Comparison of ENCODE assay signal across 8 cellular contexts in the genomic region with DNA sequence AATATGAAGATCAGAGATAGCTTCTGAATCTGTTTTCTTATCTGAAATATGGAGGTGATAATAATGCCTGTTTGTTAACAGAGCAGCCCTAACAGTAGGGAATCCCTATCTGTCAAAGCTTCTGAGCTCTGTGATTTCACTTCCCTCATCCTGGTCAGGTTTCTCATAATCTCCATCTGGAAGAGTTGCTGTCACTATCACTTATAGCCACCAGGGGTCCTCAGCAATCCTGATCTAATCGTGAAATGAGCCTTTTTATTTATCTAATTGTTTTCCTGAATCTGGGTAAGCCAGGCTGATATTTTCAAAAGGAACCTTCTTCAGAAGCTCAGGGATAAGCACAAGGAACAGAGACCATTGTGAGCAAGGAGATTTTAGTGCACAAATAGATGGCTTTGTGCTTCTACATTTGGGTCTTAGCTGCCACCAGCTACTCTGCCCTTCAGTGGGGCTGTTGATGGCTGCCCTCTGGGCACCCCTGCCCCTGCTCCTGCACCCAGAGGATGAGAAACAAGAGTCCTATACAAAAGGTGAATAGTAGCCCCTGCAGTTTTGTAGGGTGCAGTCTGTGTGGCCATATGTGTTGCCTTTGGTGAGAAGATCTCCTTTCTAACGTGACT.
A peak's percentile ranks its signal among the peaks of the same experiment; 100 is the strongest.
DNase-seq lines count a peak whose midpoint lies in the region; ATAC-seq lines count a peak whose summit lies in the region.

No MANE protein-coding gene starts in this region.

- ATAC-seq in GM19025 (IDR thresholded peaks at IDR 0.05; ENCODE audit: low read depth, unreplicated experiment) (peak; percentile 53), HG03103 (IDR thresholded peaks at IDR 0.05; ENCODE audit: low read depth, unreplicated experiment) (peak; percentile 87)

- peak; percentile 18 for DNase-seq in DMS 273 treated with DMSO at 0.1 percent for 48 hours (lab: John Stamatoyannopoulos, UW)
- peak; percentile 58 for DNase-seq in OCI-M1 (lab: John Stamatoyannopoulos, UW)
- peak; percentile 10 for DNase-seq in fibroblast of peridontal ligament (ENCODE audit: extremely low read depth)
- peak; percentile 3 for DNase-seq in stromal cell of bone marrow (ENCODE audit: low read depth)
- no peak for DNase-seq in GOT3 (lab: John Stamatoyannopoulos, UW)
- DNase-seq in epidermal melanocyte (ENCODE audit: insufficient read length, low spot score): no peak

Comparison
In these comparisons a context has a peak if more than half of its experiments do, and no peak if none do; other contexts are left out.
1. DNase-seq: peak in DMS 273 treated with DMSO at 0.1 percent for 48 hours (single experiment), OCI-M1 (single experiment), fibroblast of peridontal ligament (single experiment) and stromal cell of bone marrow (single experiment); none in GOT3 (single experiment) and epidermal melanocyte (single experiment).